In the genomic region with DNA sequence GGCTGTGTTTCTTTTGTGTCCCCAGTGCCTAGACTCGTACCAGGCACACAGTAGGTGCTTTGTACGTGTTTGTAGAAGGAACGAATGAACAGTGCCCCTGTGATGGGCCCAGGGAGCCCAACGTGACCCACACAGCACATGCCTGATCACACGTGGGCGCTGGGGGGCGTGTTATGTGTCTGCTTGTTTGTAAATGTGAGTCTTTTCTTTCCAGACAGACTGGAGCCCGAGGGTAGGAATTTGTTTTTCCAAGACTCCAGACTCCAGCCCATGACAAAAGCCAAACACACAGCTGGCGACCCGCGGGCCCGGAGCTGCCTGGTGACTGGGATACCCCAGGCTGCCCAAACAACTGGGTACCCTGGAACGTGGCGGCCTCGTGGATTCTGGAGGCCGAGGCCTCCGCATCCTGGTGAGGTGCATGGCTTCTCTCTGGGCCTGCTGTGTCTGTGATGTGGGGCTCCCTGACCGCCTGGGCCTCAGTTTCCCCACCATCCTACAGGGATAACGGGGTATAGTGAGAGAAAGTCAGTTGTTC, we compare ENCODE assay signal across 1 cellular context.
TF ChIP-seq lines count a peak whose summit lies in the region.

No MANE protein-coding gene starts in this region.

TF ChIP-seq in K562, 482 proteins besides CTCF, POLR2A, EP300 and RAD21 (continued from another document and continues in another):
- TF ChIP-seq, protein P1, sequence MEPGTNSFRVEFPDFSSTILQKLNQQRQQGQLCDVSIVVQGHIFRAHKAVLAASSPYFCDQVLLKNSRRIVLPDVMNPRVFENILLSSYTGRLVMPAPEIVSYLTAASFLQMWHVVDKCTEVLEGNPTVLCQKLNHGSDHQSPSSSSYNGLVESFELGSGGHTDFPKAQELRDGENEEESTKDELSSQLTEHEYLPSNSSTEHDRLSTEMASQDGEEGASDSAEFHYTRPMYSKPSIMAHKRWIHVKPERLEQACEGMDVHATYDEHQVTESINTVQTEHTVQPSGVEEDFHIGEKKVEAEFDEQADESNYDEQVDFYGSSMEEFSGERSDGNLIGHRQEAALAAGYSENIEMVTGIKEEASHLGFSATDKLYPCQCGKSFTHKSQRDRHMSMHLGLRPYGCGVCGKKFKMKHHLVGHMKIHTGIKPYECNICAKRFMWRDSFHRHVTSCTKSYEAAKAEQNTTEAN (CRISPR knock-in tag; IDR thresholded peaks at IDR 0.05) = no peak
- no peak for TF ChIP-seq ZNF551 (CRISPR knock-in tag; IDR thresholded peaks at IDR 0.05)
- TF ChIP-seq CBFB (CRISPR knock-in tag; IDR thresholded peaks at IDR 0.05) = no peak
- no peak for TF ChIP-seq ELF1 (tag; IDR thresholded peaks at IDR 0.05)
- TF ChIP-seq FOXK2 (conservative IDR thresholded peaks at IDR 0.05 in 1 of 2, IDR thresholded peaks at IDR 0.05 in 1 of 2; ENCODE audit: low read depth in 2 of 2) = peak; percentile 24 to 59; a peak in 1 of 4 replicates
- TF ChIP-seq, protein P2, sequence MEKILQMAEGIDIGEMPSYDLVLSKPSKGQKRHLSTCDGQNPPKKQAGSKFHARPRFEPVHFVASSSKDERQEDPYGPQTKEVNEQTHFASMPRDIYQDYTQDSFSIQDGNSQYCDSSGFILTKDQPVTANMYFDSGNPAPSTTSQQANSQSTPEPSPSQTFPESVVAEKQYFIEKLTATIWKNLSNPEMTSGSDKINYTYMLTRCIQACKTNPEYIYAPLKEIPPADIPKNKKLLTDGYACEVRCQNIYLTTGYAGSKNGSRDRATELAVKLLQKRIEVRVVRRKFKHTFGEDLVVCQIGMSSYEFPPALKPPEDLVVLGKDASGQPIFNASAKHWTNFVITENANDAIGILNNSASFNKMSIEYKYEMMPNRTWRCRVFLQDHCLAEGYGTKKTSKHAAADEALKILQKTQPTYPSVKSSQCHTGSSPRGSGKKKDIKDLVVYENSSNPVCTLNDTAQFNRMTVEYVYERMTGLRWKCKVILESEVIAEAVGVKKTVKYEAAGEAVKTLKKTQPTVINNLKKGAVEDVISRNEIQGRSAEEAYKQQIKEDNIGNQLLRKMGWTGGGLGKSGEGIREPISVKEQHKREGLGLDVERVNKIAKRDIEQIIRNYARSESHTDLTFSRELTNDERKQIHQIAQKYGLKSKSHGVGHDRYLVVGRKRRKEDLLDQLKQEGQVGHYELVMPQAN (IDR thresholded peaks at IDR 0.05; ENCODE audit: borderline replicate concordance) = peak; percentile 17; the same call in 1 of the 2 replicates
- TF ChIP-seq, protein P3, sequence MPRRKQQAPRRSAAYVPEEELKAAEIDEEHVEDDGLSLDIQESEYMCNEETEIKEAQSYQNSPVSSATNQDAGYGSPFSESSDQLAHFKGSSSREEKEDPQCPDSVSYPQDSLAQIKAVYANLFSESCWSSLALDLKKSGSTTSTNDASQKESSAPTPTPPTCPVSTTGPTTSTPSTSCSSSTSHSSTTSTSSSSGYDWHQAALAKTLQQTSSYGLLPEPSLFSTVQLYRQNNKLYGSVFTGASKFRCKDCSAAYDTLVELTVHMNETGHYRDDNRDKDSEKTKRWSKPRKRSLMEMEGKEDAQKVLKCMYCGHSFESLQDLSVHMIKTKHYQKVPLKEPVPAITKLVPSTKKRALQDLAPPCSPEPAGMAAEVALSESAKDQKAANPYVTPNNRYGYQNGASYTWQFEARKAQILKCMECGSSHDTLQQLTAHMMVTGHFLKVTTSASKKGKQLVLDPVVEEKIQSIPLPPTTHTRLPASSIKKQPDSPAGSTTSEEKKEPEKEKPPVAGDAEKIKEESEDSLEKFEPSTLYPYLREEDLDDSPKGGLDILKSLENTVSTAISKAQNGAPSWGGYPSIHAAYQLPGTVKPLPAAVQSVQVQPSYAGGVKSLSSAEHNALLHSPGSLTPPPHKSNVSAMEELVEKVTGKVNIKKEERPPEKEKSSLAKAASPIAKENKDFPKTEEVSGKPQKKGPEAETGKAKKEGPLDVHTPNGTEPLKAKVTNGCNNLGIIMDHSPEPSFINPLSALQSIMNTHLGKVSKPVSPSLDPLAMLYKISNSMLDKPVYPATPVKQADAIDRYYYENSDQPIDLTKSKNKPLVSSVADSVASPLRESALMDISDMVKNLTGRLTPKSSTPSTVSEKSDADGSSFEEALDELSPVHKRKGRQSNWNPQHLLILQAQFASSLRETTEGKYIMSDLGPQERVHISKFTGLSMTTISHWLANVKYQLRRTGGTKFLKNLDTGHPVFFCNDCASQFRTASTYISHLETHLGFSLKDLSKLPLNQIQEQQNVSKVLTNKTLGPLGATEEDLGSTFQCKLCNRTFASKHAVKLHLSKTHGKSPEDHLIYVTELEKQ (CRISPR knock-in tag; IDR thresholded peaks at IDR 0.05) = 0 out of 2 replicates have a peak, but pooled peaks have one; percentile 22
- TF ChIP-seq DIDO1 (tag; IDR thresholded peaks at IDR 0.05; ENCODE audit: low read depth) = no peak
- TF ChIP-seq DMBX1 (CRISPR knock-in tag; IDR thresholded peaks at IDR 0.05; ENCODE audit: borderline replicate concordance) = 0 out of 2 replicates have a peak, but pooled peaks have one; percentile 11
- TF ChIP-seq ZNF668 (CRISPR knock-in tag; IDR thresholded peaks at IDR 0.05) = peak; percentile 72; the same call in 1 of the 2 replicates
- 0 out of 2 replicates have a peak, but pooled peaks have one; percentile 43 for TF ChIP-seq MTF1 (CRISPR knock-in tag; IDR thresholded peaks at IDR 0.05; ENCODE audit: borderline replicate concordance)
- TF ChIP-seq, protein P4, sequence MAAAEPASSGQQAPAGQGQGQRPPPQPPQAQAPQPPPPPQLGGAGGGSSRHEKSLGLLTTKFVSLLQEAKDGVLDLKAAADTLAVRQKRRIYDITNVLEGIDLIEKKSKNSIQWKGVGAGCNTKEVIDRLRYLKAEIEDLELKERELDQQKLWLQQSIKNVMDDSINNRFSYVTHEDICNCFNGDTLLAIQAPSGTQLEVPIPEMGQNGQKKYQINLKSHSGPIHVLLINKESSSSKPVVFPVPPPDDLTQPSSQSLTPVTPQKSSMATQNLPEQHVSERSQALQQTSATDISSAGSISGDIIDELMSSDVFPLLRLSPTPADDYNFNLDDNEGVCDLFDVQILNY (CRISPR knock-in tag; IDR thresholded peaks at IDR 0.05) = 0 out of 2 replicates have a peak, but pooled peaks have one; percentile 20
- no peak for TF ChIP-seq ESRRB (CRISPR knock-in tag; IDR thresholded peaks at IDR 0.05; ENCODE audit: borderline replicate concordance)
- TF ChIP-seq, protein P5, sequence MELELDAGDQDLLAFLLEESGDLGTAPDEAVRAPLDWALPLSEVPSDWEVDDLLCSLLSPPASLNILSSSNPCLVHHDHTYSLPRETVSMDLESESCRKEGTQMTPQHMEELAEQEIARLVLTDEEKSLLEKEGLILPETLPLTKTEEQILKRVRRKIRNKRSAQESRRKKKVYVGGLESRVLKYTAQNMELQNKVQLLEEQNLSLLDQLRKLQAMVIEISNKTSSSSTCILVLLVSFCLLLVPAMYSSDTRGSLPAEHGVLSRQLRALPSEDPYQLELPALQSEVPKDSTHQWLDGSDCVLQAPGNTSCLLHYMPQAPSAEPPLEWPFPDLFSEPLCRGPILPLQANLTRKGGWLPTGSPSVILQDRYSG (tag; conservative IDR thresholded peaks at IDR 0.05; ENCODE audit: low read depth) = peak; percentile 80
- 0 out of 2 replicates have a peak, but pooled peaks have one; percentile 27 for TF ChIP-seq ZKSCAN3 (CRISPR knock-in tag; IDR thresholded peaks at IDR 0.05)
- TF ChIP-seq NEUROD1 (IDR thresholded peaks at IDR 0.05; ENCODE audit: borderline replicate concordance, low read depth, low read length, partially characterized antibody) = no peak
- no peak for TF ChIP-seq EHMT2 (IDR thresholded peaks at IDR 0.05)
- no peak for TF ChIP-seq CREB1 (IDR thresholded peaks at IDR 0.05)
- peak; percentile 47; the same call in 1 of the 2 replicates for TF ChIP-seq CREB1 (CRISPR knock-in tag; IDR thresholded peaks at IDR 0.05)
- TF ChIP-seq, protein P6, sequence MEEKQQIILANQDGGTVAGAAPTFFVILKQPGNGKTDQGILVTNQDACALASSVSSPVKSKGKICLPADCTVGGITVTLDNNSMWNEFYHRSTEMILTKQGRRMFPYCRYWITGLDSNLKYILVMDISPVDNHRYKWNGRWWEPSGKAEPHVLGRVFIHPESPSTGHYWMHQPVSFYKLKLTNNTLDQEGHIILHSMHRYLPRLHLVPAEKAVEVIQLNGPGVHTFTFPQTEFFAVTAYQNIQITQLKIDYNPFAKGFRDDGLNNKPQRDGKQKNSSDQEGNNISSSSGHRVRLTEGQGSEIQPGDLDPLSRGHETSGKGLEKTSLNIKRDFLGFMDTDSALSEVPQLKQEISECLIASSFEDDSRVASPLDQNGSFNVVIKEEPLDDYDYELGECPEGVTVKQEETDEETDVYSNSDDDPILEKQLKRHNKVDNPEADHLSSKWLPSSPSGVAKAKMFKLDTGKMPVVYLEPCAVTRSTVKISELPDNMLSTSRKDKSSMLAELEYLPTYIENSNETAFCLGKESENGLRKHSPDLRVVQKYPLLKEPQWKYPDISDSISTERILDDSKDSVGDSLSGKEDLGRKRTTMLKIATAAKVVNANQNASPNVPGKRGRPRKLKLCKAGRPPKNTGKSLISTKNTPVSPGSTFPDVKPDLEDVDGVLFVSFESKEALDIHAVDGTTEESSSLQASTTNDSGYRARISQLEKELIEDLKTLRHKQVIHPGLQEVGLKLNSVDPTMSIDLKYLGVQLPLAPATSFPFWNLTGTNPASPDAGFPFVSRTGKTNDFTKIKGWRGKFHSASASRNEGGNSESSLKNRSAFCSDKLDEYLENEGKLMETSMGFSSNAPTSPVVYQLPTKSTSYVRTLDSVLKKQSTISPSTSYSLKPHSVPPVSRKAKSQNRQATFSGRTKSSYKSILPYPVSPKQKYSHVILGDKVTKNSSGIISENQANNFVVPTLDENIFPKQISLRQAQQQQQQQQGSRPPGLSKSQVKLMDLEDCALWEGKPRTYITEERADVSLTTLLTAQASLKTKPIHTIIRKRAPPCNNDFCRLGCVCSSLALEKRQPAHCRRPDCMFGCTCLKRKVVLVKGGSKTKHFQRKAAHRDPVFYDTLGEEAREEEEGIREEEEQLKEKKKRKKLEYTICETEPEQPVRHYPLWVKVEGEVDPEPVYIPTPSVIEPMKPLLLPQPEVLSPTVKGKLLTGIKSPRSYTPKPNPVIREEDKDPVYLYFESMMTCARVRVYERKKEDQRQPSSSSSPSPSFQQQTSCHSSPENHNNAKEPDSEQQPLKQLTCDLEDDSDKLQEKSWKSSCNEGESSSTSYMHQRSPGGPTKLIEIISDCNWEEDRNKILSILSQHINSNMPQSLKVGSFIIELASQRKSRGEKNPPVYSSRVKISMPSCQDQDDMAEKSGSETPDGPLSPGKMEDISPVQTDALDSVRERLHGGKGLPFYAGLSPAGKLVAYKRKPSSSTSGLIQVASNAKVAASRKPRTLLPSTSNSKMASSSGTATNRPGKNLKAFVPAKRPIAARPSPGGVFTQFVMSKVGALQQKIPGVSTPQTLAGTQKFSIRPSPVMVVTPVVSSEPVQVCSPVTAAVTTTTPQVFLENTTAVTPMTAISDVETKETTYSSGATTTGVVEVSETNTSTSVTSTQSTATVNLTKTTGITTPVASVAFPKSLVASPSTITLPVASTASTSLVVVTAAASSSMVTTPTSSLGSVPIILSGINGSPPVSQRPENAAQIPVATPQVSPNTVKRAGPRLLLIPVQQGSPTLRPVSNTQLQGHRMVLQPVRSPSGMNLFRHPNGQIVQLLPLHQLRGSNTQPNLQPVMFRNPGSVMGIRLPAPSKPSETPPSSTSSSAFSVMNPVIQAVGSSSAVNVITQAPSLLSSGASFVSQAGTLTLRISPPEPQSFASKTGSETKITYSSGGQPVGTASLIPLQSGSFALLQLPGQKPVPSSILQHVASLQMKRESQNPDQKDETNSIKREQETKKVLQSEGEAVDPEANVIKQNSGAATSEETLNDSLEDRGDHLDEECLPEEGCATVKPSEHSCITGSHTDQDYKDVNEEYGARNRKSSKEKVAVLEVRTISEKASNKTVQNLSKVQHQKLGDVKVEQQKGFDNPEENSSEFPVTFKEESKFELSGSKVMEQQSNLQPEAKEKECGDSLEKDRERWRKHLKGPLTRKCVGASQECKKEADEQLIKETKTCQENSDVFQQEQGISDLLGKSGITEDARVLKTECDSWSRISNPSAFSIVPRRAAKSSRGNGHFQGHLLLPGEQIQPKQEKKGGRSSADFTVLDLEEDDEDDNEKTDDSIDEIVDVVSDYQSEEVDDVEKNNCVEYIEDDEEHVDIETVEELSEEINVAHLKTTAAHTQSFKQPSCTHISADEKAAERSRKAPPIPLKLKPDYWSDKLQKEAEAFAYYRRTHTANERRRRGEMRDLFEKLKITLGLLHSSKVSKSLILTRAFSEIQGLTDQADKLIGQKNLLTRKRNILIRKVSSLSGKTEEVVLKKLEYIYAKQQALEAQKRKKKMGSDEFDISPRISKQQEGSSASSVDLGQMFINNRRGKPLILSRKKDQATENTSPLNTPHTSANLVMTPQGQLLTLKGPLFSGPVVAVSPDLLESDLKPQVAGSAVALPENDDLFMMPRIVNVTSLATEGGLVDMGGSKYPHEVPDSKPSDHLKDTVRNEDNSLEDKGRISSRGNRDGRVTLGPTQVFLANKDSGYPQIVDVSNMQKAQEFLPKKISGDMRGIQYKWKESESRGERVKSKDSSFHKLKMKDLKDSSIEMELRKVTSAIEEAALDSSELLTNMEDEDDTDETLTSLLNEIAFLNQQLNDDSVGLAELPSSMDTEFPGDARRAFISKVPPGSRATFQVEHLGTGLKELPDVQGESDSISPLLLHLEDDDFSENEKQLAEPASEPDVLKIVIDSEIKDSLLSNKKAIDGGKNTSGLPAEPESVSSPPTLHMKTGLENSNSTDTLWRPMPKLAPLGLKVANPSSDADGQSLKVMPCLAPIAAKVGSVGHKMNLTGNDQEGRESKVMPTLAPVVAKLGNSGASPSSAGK (IDR thresholded peaks at IDR 0.05) = peak; percentile 91
- TF ChIP-seq NFXL1 (CRISPR knock-in tag; IDR thresholded peaks at IDR 0.05) = peak; percentile 76; the same call in 1 of the 2 replicates
- TF ChIP-seq, protein P7, sequence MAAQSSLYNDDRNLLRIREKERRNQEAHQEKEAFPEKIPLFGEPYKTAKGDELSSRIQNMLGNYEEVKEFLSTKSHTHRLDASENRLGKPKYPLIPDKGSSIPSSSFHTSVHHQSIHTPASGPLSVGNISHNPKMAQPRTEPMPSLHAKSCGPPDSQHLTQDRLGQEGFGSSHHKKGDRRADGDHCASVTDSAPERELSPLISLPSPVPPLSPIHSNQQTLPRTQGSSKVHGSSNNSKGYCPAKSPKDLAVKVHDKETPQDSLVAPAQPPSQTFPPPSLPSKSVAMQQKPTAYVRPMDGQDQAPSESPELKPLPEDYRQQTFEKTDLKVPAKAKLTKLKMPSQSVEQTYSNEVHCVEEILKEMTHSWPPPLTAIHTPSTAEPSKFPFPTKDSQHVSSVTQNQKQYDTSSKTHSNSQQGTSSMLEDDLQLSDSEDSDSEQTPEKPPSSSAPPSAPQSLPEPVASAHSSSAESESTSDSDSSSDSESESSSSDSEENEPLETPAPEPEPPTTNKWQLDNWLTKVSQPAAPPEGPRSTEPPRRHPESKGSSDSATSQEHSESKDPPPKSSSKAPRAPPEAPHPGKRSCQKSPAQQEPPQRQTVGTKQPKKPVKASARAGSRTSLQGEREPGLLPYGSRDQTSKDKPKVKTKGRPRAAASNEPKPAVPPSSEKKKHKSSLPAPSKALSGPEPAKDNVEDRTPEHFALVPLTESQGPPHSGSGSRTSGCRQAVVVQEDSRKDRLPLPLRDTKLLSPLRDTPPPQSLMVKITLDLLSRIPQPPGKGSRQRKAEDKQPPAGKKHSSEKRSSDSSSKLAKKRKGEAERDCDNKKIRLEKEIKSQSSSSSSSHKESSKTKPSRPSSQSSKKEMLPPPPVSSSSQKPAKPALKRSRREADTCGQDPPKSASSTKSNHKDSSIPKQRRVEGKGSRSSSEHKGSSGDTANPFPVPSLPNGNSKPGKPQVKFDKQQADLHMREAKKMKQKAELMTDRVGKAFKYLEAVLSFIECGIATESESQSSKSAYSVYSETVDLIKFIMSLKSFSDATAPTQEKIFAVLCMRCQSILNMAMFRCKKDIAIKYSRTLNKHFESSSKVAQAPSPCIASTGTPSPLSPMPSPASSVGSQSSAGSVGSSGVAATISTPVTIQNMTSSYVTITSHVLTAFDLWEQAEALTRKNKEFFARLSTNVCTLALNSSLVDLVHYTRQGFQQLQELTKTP (IDR thresholded peaks at IDR 0.05; ENCODE audit: low read depth in 1 of 2, partially characterized antibody in 2 of 2) = peak in 1 of 2 experiments; percentile 28
